In the genomic region with DNA sequence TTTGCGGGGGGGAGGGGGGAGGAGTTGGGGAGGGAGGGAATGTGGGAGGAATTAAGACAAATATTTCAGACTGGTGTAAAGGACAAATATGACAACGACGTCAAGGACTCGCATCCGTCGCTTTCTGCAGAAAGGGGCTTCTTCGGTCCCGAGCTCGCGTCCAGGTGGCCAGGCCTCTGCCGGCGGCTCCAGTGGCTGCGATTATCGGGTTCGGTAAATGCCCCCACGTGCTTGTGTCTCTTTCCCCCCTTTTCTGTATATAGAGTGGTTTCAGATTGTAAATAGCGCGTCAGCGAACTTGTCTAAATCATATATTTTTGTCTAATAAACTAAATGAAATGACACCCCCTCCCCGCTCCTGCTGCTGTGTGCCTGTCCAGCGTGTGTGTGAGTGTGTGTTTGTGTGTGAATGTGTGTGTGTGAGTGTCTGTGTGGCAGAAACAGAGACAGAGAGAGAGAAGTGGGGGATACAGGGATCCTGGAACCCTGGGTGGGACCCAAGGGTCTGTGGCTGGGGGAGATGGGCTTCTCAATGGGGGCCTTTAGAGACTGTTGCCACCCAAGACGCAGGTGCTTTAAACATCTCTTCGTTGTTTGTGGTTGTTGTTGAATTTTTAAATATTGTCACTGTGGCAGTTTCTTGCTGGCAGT, we compare ENCODE assay signal across 19 cellular contexts. TPM values are rescaled to one million over a fixed set of nuclear protein-coding genes. Genes with fewer than 3 reads are reported as not detected.
DNase-seq lines count a peak whose midpoint lies in the region; ATAC-seq and TF ChIP-seq lines count a peak whose summit lies in the region.
"Had no signal": no experiment of that assay in that cellular context is flagged by ENCODE, and none has a peak within 500 bp of the region (broad histone marks: within the 10 kb centered on the region; RNA-seq: fewer than 3 reads in every experiment).

No MANE protein-coding gene starts in this region.

- ATAC-seq in activated naive CD8-positive, alpha-beta T cell treated with anti-CD3 and anti-CD28 coated beads, Interleukin-2, amount 50 U/mL, for 24 hours, result no peak
- no peak for ATAC-seq in activated naive CD8-positive, alpha-beta T cell treated with anti-CD3 and anti-CD28 coated beads, Interleukin-2, amount 10 ng/mL, durations not matched to agents 7 days and 5 days (ENCODE audit: low read depth)
- ATAC-seq in gastrocnemius medialis, result no peak
- no peak for ATAC-seq in GM21737 (IDR thresholded peaks at IDR 0.05; ENCODE audit: unreplicated experiment)
- ATAC-seq: K562; stimulated activated memory B cell treated with anti-CD40 and anti-IgM and Interleukin-4, amounts not matched to agents 10 μg/mL and 1 μg/mL and 100 μg/mL, for 72 hours had no signal

- no peak for TF ChIP-seq POLR2A in spleen (IDR thresholded peaks at IDR 0.05)
- no peak for TF ChIP-seq POLR2A in gastrocnemius medialis (IDR thresholded peaks at IDR 0.05)

- no peaks in the 10 kb centered on the region for H3K36me3 Mint-ChIP-seq in activated naive CD8-positive, alpha-beta T cell treated with anti-CD3 and anti-CD28 coated beads for 36 hours
- peaks cover 5% of the 10 kb centered on the region for H3K36me3 Mint-ChIP-seq in activated naive CD8-positive, alpha-beta T cell treated with anti-CD3 and anti-CD28 coated beads, Interleukin-2, amount 50 U/mL, for 24 hours (ENCODE audit: low read depth)
- peaks cover 2% of the 10 kb centered on the region for H3K36me3 Mint-ChIP-seq in activated naive CD8-positive, alpha-beta T cell treated with anti-CD3 and anti-CD28 coated beads, Interleukin-2, amount 10 ng/mL, durations not matched to agents 7 days and 5 days

- no peaks in the 10 kb centered on the region for H3K79me2 ChIP-seq in Karpas-422 (ENCODE audit: low read length)

- H3K9me3 ChIP-seq in iPS-18c (ENCODE audit: control insufficient read depth, insufficient read depth, low read length), result peaks cover 3% of the 10 kb centered on the region
- peaks cover 0 to 2% (median 0%) of the 10 kb centered on the region in 8 donors for H3K9me3 ChIP-seq in spleen
- H3K9me3 ChIP-seq in gastrocnemius medialis, result no peaks in the 10 kb centered on the region
- H3K9me3 ChIP-seq in Karpas-422 (ENCODE audit: low read length), result peaks cover 10% of the 10 kb centered on the region

- TF ChIP-seq CTCF in spleen (IDR thresholded peaks at IDR 0.05 in 8 of 11, conservative IDR thresholded peaks at IDR 0.05 in 3 of 11), result no peak
- TF ChIP-seq CTCF in gastrocnemius medialis (IDR thresholded peaks at IDR 0.05 in 4 of 5, conservative IDR thresholded peaks at IDR 0.05 in 1 of 5), result no peak

- H3K9ac ChIP-seq in Karpas-422 (ENCODE audit: low read length), result no peak overlapping the region

- intact Hi-C loops in spleen (cut with DNase I; ENCODE audit: low total_unique reads) (no loop called here), gastrocnemius medialis (cut with DNase I; ENCODE audit: low total_unique reads) (no loop called here)

- H3K27ac Mint-ChIP-seq in activated naive CD8-positive, alpha-beta T cell treated with anti-CD3 and anti-CD28 coated beads for 36 hours, result peak overlapping the region; percentile 22
- H3K27ac Mint-ChIP-seq in activated naive CD8-positive, alpha-beta T cell treated with anti-CD3 and anti-CD28 coated beads, Interleukin-2, amount 50 U/mL, for 24 hours, result no peak overlapping the region
- peak overlapping the region; percentile 35 for H3K27ac Mint-ChIP-seq in activated naive CD8-positive, alpha-beta T cell treated with anti-CD3 and anti-CD28 coated beads, Interleukin-2, amount 10 ng/mL, durations not matched to agents 7 days and 5 days
- H3K27ac Mint-ChIP-seq: stimulated activated memory B cell treated with anti-CD40 and anti-IgM and Interleukin-4, amounts not matched to agents 10 μg/mL and 1 μg/mL and 100 μg/mL, for 72 hours had no signal

- no peaks in the 10 kb centered on the region for H3K9me2 ChIP-seq in Karpas-422 (replicated peaks; ENCODE audit: insufficient read depth, low read length)

- 8 to 22% (median 9%) methylated on average over 23 of the region's 23 CpGs for WGBS in spleen, 5 donors

- H3K27me3 ChIP-seq in spleen (replicated peaks in 1 of 7) (peaks cover 2 to 100% (median 97%) of the 10 kb centered on the region in 7 donors), gastrocnemius medialis (peaks cover 78 to 95% (median 87%) of the 10 kb centered on the region in 3 donors), Karpas-422 (ENCODE audit: low read length) (no peaks in the 10 kb centered on the region)

- H3K27ac ChIP-seq in spleen (no peak overlapping the region), gastrocnemius medialis (no peak overlapping the region), Karpas-422 (ENCODE audit: low read length) (no peak overlapping the region)
- H3K27ac ChIP-seq: VCaP had no signal

- H3K4me2 ChIP-seq in Karpas-422 (ENCODE audit: low read depth, low read length, poor library complexity, severe bottlenecking), result no peak overlapping the region

- H3K9me3 Mint-ChIP-seq in activated naive CD8-positive, alpha-beta T cell treated with anti-CD3 and anti-CD28 coated beads for 36 hours, result peaks cover 6% of the 10 kb centered on the region
- no peaks in the 10 kb centered on the region for H3K9me3 Mint-ChIP-seq in activated naive CD8-positive, alpha-beta T cell treated with anti-CD3 and anti-CD28 coated beads, Interleukin-2, amount 50 U/mL, for 24 hours
- H3K9me3 Mint-ChIP-seq in activated naive CD8-positive, alpha-beta T cell treated with anti-CD3 and anti-CD28 coated beads, Interleukin-2, amount 10 ng/mL, durations not matched to agents 7 days and 5 days, result peaks cover 7% of the 10 kb centered on the region

- POLR2A ChIA-PET in activated naive CD8-positive, alpha-beta T cell treated with anti-CD3 and anti-CD28 coated beads, Interleukin-2, amount 10 ng/mL, durations not matched to agents 7 days and 5 days (lab: Charles Lee), result no interaction called here

- H3K36me3 ChIP-seq in spleen, result no peaks in the 10 kb centered on the region
- no peaks in the 10 kb centered on the region for H3K36me3 ChIP-seq in gastrocnemius medialis
- H3K36me3 ChIP-seq in Karpas-422 (ENCODE audit: insufficient read depth, low read length), result no peaks in the 10 kb centered on the region

- H3K27me3 Mint-ChIP-seq in activated naive CD8-positive, alpha-beta T cell treated with anti-CD3 and anti-CD28 coated beads for 36 hours, result peaks cover 88% of the 10 kb centered on the region
- H3K27me3 Mint-ChIP-seq in activated naive CD8-positive, alpha-beta T cell treated with anti-CD3 and anti-CD28 coated beads, Interleukin-2, amount 50 U/mL, for 24 hours, result peaks cover 85% of the 10 kb centered on the region
- peaks cover 73% of the 10 kb centered on the region for H3K27me3 Mint-ChIP-seq in activated naive CD8-positive, alpha-beta T cell treated with anti-CD3 and anti-CD28 coated beads, Interleukin-2, amount 10 ng/mL, durations not matched to agents 7 days and 5 days

- no peak overlapping the region for H3K4me3 Mint-ChIP-seq in activated naive CD8-positive, alpha-beta T cell treated with anti-CD3 and anti-CD28 coated beads for 36 hours
- H3K4me3 Mint-ChIP-seq in activated naive CD8-positive, alpha-beta T cell treated with anti-CD3 and anti-CD28 coated beads, Interleukin-2, amount 50 U/mL, for 24 hours, result no peak overlapping the region
- H3K4me3 Mint-ChIP-seq in activated naive CD8-positive, alpha-beta T cell treated with anti-CD3 and anti-CD28 coated beads, Interleukin-2, amount 10 ng/mL, durations not matched to agents 7 days and 5 days, result peak overlapping the region; percentile 5
- H3K4me3 Mint-ChIP-seq: stimulated activated memory B cell treated with anti-CD40 and anti-IgM and Interleukin-4, amounts not matched to agents 10 μg/mL and 1 μg/mL and 100 μg/mL, for 72 hours had no signal

- no peak overlapping the region for H2AFZ ChIP-seq in Karpas-422 (ENCODE audit: low read length)

- peak overlapping the region; percentile 42 for H3K4me3 ChIP-seq in iPS-18c (ENCODE audit: insufficient read depth, low read depth, low read length)
- peak overlapping the region in 1 of 8 donors; percentile 32 for H3K4me3 ChIP-seq in spleen
- H3K4me3 ChIP-seq in gastrocnemius medialis, result peak overlapping the region in 1 of 4 donors; percentile 28
- H3K4me3 ChIP-seq in Karpas-422 (ENCODE audit: low read length), result no peak overlapping the region
- H3K4me3 ChIP-seq: K562 had no signal

- H3K4me1 Mint-ChIP-seq in activated naive CD8-positive, alpha-beta T cell treated with anti-CD3 and anti-CD28 coated beads for 36 hours, result peaks cover 2% of the 10 kb centered on the region
- peaks cover 11% of the 10 kb centered on the region for H3K4me1 Mint-ChIP-seq in activated naive CD8-positive, alpha-beta T cell treated with anti-CD3 and anti-CD28 coated beads, Interleukin-2, amount 50 U/mL, for 24 hours
- no peaks in the 10 kb centered on the region for H3K4me1 Mint-ChIP-seq in activated naive CD8-positive, alpha-beta T cell treated with anti-CD3 and anti-CD28 coated beads, Interleukin-2, amount 10 ng/mL, durations not matched to agents 7 days and 5 days
- H3K4me1 Mint-ChIP-seq: stimulated activated memory B cell treated with anti-CD40 and anti-IgM and Interleukin-4, amounts not matched to agents 10 μg/mL and 1 μg/mL and 100 μg/mL, for 72 hours had no signal

- in situ Hi-C loops in gastrocnemius medialis (cut with MboI; ENCODE audit: low sequenced_read_pairs in 4 of 4), result no loop called here

- H4K20me1 ChIP-seq in Karpas-422 (ENCODE audit: insufficient read depth, low read depth, low read length), result no peaks in the 10 kb centered on the region

- no peak for DNase-seq in activated naive CD8-positive, alpha-beta T cell treated with anti-CD3 and anti-CD28 coated beads for 36 hours
- no peak for DNase-seq in activated naive CD8-positive, alpha-beta T cell treated with anti-CD3 and anti-CD28 coated beads, Interleukin-2, amount 50 U/mL, for 24 hours
- no peak for DNase-seq in activated naive CD8-positive, alpha-beta T cell treated with anti-CD3 and anti-CD28 coated beads, Interleukin-2, amount 10 ng/mL, durations not matched to agents 7 days and 5 days
- peak; percentile 47 for DNase-seq in spleen
- no peak for DNase-seq in gastrocnemius medialis
- no peak for DNase-seq in Karpas-422
- DNase-seq: ACHN; effector CD4-positive, alpha-beta T cell; GF-D8; NCI-H1105; NCI-H2171 treated with DMSO at 0.1 percent for 48 hours; occipital lobe; RPMI8226 had no signal

- H3K4me1 ChIP-seq in spleen, result peaks cover 0 to 40% (median 12%) of the 10 kb centered on the region in 6 donors
- H3K4me1 ChIP-seq in gastrocnemius medialis, result peaks cover 0 to 6% of the 10 kb centered on the region in 2 donors
- no peaks in the 10 kb centered on the region for H3K4me1 ChIP-seq in Karpas-422 (ENCODE audit: low read length)

RNA-seq across cellular contexts. Expression of a gene that starts 5.6 kb away (rescaled TPM):
- total RNA-seq in activated naive CD8-positive, alpha-beta T cell treated with anti-CD3 and anti-CD28 coated beads for 36 hours, result not detected
- total RNA-seq in activated naive CD8-positive, alpha-beta T cell treated with anti-CD3 and anti-CD28 coated beads, Interleukin-2, amount 10 ng/mL, durations not matched to agents 7 days and 5 days, result not detected
- total RNA-seq in spleen (not detected), gastrocnemius medialis (not detected)
- not detected for polyA plus RNA-seq in spleen
- not detected in 2 replicates for total RNA-seq in Karpas-422 (2014; rRNA removed; shearing (Covaris generic); ENCODE audit: low replicate concordance)
- total RNA-seq: K562, mesenteric fat pad, occipital lobe had no signal
- polyA plus RNA-seq: K562 had no signal
